In the genomic region with DNA sequence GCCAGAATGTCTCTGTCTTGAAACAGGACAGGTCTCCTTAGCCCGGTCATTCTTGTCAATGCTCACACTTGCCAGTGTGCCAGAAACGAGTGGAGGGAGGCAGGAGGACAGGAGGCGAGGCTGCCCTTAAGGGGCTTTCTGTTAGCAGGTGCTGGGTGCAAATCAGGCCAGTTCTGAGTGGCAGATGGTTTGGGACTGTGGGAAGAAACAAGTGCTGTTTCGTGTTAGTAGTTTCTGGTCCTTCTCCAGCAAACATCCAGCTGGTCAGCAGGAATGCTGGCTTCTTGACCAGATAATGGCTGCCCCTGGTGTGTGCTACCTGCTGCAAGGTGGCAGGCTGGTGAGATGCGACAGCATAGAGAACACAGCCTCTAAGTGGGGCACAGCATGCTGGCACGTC, we compare ENCODE assay signal across 17 cellular contexts. TPM values are rescaled to one million over a fixed set of nuclear protein-coding genes. Genes with fewer than 3 reads are reported as not detected.
A peak's percentile ranks its signal among the peaks of the same experiment; 100 is the strongest.
DNase-seq lines count a peak whose midpoint lies in the region; ATAC-seq, FAIRE-seq and TF ChIP-seq lines count a peak whose summit lies in the region.
"Had no signal": no experiment of that assay in that cellular context is flagged by ENCODE, and none has a peak within 500 bp of the region (broad histone marks: within the 10 kb centered on the region; RNA-seq: fewer than 3 reads in every experiment).

No MANE protein-coding gene starts in this region.

- no peak overlapping the region for H2BK120ac ChIP-seq in trophoblast cell (ENCODE audit: insufficient read depth, low read length, poor library complexity)

- H3K14ac ChIP-seq in trophoblast cell (ENCODE audit: low read length) = no peak overlapping the region

- peaks cover 4 to 8% of the 10 kb centered on the region in 2 experiments for H3K4me1 ChIP-seq in trophoblast cell (ENCODE audit: control insufficient read depth in 1 of 2, insufficient read depth in 2 of 2, low read length in 2 of 2)
- H3K4me1 ChIP-seq: BLaER1 treated with 17β-estradiol and CSF1 and Interleukin-3, amounts not matched to agents 10 nM and 100 nM had no signal

- peaks cover 18 to 27% of the 10 kb centered on the region in 2 experiments for H3K36me3 ChIP-seq in trophoblast cell (ENCODE audit: control insufficient read depth in 1 of 2, insufficient read depth in 2 of 2, low read length in 2 of 2)

- H4K91ac ChIP-seq in trophoblast cell (ENCODE audit: low read depth, low read length) = no peak overlapping the region

- H3K4me3 ChIP-seq in trophoblast cell (ENCODE audit: low read depth, low read length) = no peak overlapping the region
- H3K4me3 ChIP-seq: BLaER1 treated with 17β-estradiol and CSF1 and Interleukin-3, amounts not matched to agents 10 nM and 100 nM; GM12878; GM23338 had no signal

- no peak overlapping the region for H2AK5ac ChIP-seq in trophoblast cell (ENCODE audit: low read length)

- no peak overlapping the region for H3K27ac ChIP-seq in trophoblast cell (ENCODE audit: low read depth, low read length)
- H3K27ac ChIP-seq: BLaER1 treated with 17β-estradiol and CSF1 and Interleukin-3, amounts not matched to agents 10 nM and 100 nM had no signal

- H3K4ac ChIP-seq in trophoblast cell (ENCODE audit: low read depth, low read length) = no peak overlapping the region

- no peak overlapping the region for H3K23ac ChIP-seq in trophoblast cell (ENCODE audit: low read length)

- H3K79me1 ChIP-seq in trophoblast cell (ENCODE audit: low read length) = peaks cover 4% of the 10 kb centered on the region

- peak; percentile 50 for DNase-seq in activated effector memory CD4-positive, alpha-beta T cell treated with anti-CD3 and anti-CD28 coated beads, Interleukin-2, amount 50 U/mL, for 16 hours
- DNase-seq in activated effector memory CD4-positive, alpha-beta T cell treated with Interleukin-2 at 50 U/mL for 16 hours = no peak
- DNase-seq in GM12892 (ENCODE audit: insufficient read length) = no peak
- peak; percentile 34 for DNase-seq in islet precursor cell
- DNase-seq in trophoblast cell = no peak
- no peak for DNase-seq in T1000 (lab: John Stamatoyannopoulos, UW)
- DNase-seq: Calu3, DMS79 treated with DMSO at 0.1 percent for 48 hours, HFFc6 had no signal

- peak; percentile 14 for FAIRE-seq in GM12892 (lab: Jason Lieb, UNC)
- FAIRE-seq: GM12878, H54 had no signal

- H2BK12ac ChIP-seq in trophoblast cell (ENCODE audit: low read length) = no peak overlapping the region

- no peak overlapping the region for H4K8ac ChIP-seq in trophoblast cell (ENCODE audit: low read depth, low read length)

- H3K4me2 ChIP-seq in trophoblast cell (ENCODE audit: low read length) = no peak overlapping the region
- H3K4me2 ChIP-seq: BLaER1 treated with 17β-estradiol and CSF1 and Interleukin-3, amounts not matched to agents 10 nM and 100 nM; GM23338 had no signal

- no peaks in the 10 kb centered on the region for H3K27me3 ChIP-seq in trophoblast cell (ENCODE audit: insufficient read depth, low read length)
- H3K27me3 ChIP-seq: BLaER1 treated with 17β-estradiol and CSF1 and Interleukin-3, amounts not matched to agents 10 nM and 100 nM had no signal

- ATAC-seq in GM21423 (IDR thresholded peaks at IDR 0.05; ENCODE audit: unreplicated experiment) (no peak), HG03457 (IDR thresholded peaks at IDR 0.05; ENCODE audit: unreplicated experiment) (no peak)
- ATAC-seq: CD8-positive, alpha-beta T cell; GM12878; GM23338; HCT116 had no signal

- H2BK5ac ChIP-seq in trophoblast cell (ENCODE audit: low read depth, low read length, poor library complexity) = no peak overlapping the region

- TF ChIP-seq POLR2A in GM12892 (IDR thresholded peaks at IDR 0.05; ENCODE audit: low read depth, low read length) = no peak

- H3K9me3 ChIP-seq in trophoblast cell (ENCODE audit: insufficient read depth, low read depth, low read length) = peaks cover 5% of the 10 kb centered on the region
- H3K9me3 ChIP-seq: BLaER1 treated with 17β-estradiol and CSF1 and Interleukin-3, amounts not matched to agents 10 nM and 100 nM had no signal

- no peaks in the 10 kb centered on the region for H3K79me2 ChIP-seq in trophoblast cell (ENCODE audit: control insufficient read depth, insufficient read depth, low read length, poor library complexity)

- no peak overlapping the region for H4K12ac ChIP-seq in trophoblast cell (ENCODE audit: low read depth, low read length)

- WGBS in trophoblast cell (ENCODE audit: extremely low coverage, insufficient coverage, insufficient read length) = no CpG with 5 or more reads among the region's 6 CpGs

- no peak overlapping the region for H2AFZ ChIP-seq in trophoblast cell (ENCODE audit: insufficient read depth, low read length, poor library complexity)
- H2AFZ ChIP-seq: GM23338 had no signal

- H3K9ac ChIP-seq in trophoblast cell (ENCODE audit: low read length) = peak overlapping the region; percentile 52
- H3K9ac ChIP-seq: BLaER1 treated with 17β-estradiol and CSF1 and Interleukin-3, amounts not matched to agents 10 nM and 100 nM had no signal

- no peak overlapping the region for H3K18ac ChIP-seq in trophoblast cell (ENCODE audit: low read length)

RNA-seq across cellular contexts. Expression of gene NDUFB2, which starts 8.2 kb away (rescaled TPM):
- polyA plus RNA-seq in GM12892 (2012; ENCODE audit: missing spikeins) = 176 TPM
- 401 and 443 TPM in 2 replicates for polyA plus RNA-seq in trophoblast cell (2013)

RNA-seq across cellular contexts. Expression of gene ADCK2, which starts 15.6 kb away (rescaled TPM):
- polyA plus RNA-seq in GM12892 (2012; ENCODE audit: missing spikeins) = 12.2 TPM
- 23.9 and 24.8 TPM in 2 replicates for polyA plus RNA-seq in trophoblast cell (2013)

RNA-seq across cellular contexts. Expression of gene DENND2A, which starts 47.7 kb away (rescaled TPM):
- polyA plus RNA-seq in GM12892 (2012; ENCODE audit: missing spikeins) = not detected
- 16.2 and 17.5 TPM in 2 replicates for polyA plus RNA-seq in trophoblast cell (2013)

Comparison
In these comparisons a context has a peak if more than half of its experiments do, and no peak if none do; other contexts are left out.
1. DNase-seq: peak in activated effector memory CD4-positive, alpha-beta T cell treated with anti-CD3 and anti-CD28 coated beads, Interleukin-2, amount 50 U/mL, for 16 hours (single experiment) and islet precursor cell (single experiment); none in activated effector memory CD4-positive, alpha-beta T cell treated with Interleukin-2 at 50 U/mL for 16 hours (single experiment), GM12892 (single experiment), trophoblast cell (0 of 2) and T1000 (single experiment).